19 cellular contexts compared by ENCODE assay signal in genomic region chr11:61706452-61707400, GRCh38. TPM values are rescaled to one million over a fixed set of nuclear protein-coding genes. Genes with fewer than 3 reads are reported as not detected.
A peak's percentile ranks its signal among the peaks of the same experiment; 100 is the strongest.
DNase-seq lines count a peak whose midpoint lies in the region; ATAC-seq, FAIRE-seq and TF ChIP-seq lines count a peak whose summit lies in the region.
"Had no signal": no experiment of that assay in that cellular context is flagged by ENCODE, and none has a peak within 500 bp of the region (broad histone marks: within the 10 kb centered on the region; RNA-seq: fewer than 3 reads in every experiment).

No MANE protein-coding gene starts in this region.

- ATAC-seq in heart right ventricle (peak in 6 of 8 donors; percentile 47 to 87 (median 71)), HG02588 (IDR thresholded peaks at IDR 0.05; ENCODE audit: unreplicated experiment) (no peak), aorta (ENCODE audit: low FRiP score) (no peak)
- ATAC-seq: Panc1 had no signal

- CTCF ChIA-PET in HEK293 (lab: Yijun Ruan, JAX), result no interaction called here

- H3K27me3 Mint-ChIP-seq in nephron (ENCODE audit: low read depth), result peaks cover 16% of the 10 kb centered on the region

- H3K27ac ChIP-seq in HEK293 (ENCODE audit: extremely low read depth, low read depth, low read length), result no peak overlapping the region
- H3K27ac ChIP-seq in colonic mucosa, result peak overlapping the region; percentile 4
- peak overlapping the region in 6 of 10 donors; percentile 1 to 55 (median 18) for H3K27ac ChIP-seq in heart right ventricle
- H3K27ac ChIP-seq in aorta (ENCODE audit: low read depth in 1 of 2, low read length in 2 of 2), result no peak overlapping the region

- intact Hi-C loops in colonic mucosa (cut with DNase I) (no loop called here), heart right ventricle (cut with DNase I) (no loop called here), aorta (cut with DNase I) (no loop called here)

- no peaks in the 10 kb centered on the region for H3K9me3 Mint-ChIP-seq in nephron
- H3K9me3 Mint-ChIP-seq: CD14-positive monocyte had no signal

- no peaks in the 10 kb centered on the region for H3K36me3 Mint-ChIP-seq in nephron (ENCODE audit: low read depth)

- 53 to 69% methylated on average over 27 of the region's 27 CpGs for WGBS in heart right ventricle, 2 donors
- WGBS in aorta, 2 donors, result 85 to 86% methylated on average over 27 of the region's 27 CpGs

- H3K9me3 ChIP-seq in HEK293 (ENCODE audit: control insufficient read depth, insufficient read depth, low read depth, low read length), result no peaks in the 10 kb centered on the region
- no peaks in the 10 kb centered on the region for H3K9me3 ChIP-seq in colonic mucosa
- no peaks in the 10 kb centered on the region for H3K9me3 ChIP-seq in heart right ventricle
- H3K9me3 ChIP-seq in aorta (ENCODE audit: control insufficient read depth, low read length), result no peaks in the 10 kb centered on the region
- H3K9me3 ChIP-seq: HAP-1 had no signal

- DNase-seq in colonic mucosa, result peak; percentile 50
- DNase-seq in heart right ventricle, result peak in 1 of 2 donors; percentile 38
- no peak for DNase-seq in GM19239 (ENCODE audit: insufficient read length, low spot score)
- no peak for DNase-seq in DMS153 treated with DMSO at 0.1 percent for 48 hours (lab: John Stamatoyannopoulos, UW; ENCODE audit: unreplicated experiment)
- no peak for DNase-seq in aorta
- DNase-seq: COR-L47, DMS153, KBM-7, NCI-H1105, NCI-H187 treated with DMSO at 0.1 percent for 48 hours, SHP77 treated with DMSO at 0.1 percent for 48 hours had no signal

- no peaks in the 10 kb centered on the region for H3K36me3 ChIP-seq in HEK293 (ENCODE audit: control insufficient read depth in 2 of 2, insufficient read depth in 1 of 2, low read length in 2 of 2)
- no peaks in the 10 kb centered on the region for H3K36me3 ChIP-seq in colonic mucosa
- no peaks in the 10 kb centered on the region for H3K36me3 ChIP-seq in heart right ventricle
- no peaks in the 10 kb centered on the region for H3K36me3 ChIP-seq in aorta (ENCODE audit: control insufficient read depth in 1 of 2, insufficient read depth in 2 of 2, low read length in 1 of 2)
- H3K36me3 ChIP-seq: HAP-1 had no signal

- peak overlapping the region in 2 of 3 experiments; percentile 20 to 50 for H3K27ac Mint-ChIP-seq in nephron

- peak overlapping the region; percentile 13 to 64 for H3K9ac ChIP-seq in colonic mucosa (ENCODE audit: low read depth in 2 of 2, low read length in 2 of 2)

- H3K4me1 ChIP-seq in HEK293 (ENCODE audit: control insufficient read depth, insufficient read depth, low read length), result no peaks in the 10 kb centered on the region
- H3K4me1 ChIP-seq in colonic mucosa, result peaks cover 8% of the 10 kb centered on the region
- peaks cover 0 to 18% (median 6%) of the 10 kb centered on the region in 9 donors for H3K4me1 ChIP-seq in heart right ventricle
- no peaks in the 10 kb centered on the region for H3K4me1 ChIP-seq in aorta (ENCODE audit: control insufficient read depth in 1 of 2, insufficient read depth in 2 of 2, low read length in 2 of 2)
- H3K4me1 ChIP-seq: HAP-1 had no signal

- no peak for FAIRE-seq in GM19239 (lab: Jason Lieb, UNC)
- FAIRE-seq: A204.1, HTR-8/SVneo had no signal

- no peak for TF ChIP-seq CTCF in HEK293 (tag by site-specific recombination; IDR thresholded peaks at IDR 0.05)
- TF ChIP-seq CTCF in colonic mucosa (IDR thresholded peaks at IDR 0.05), result no peak
- no peak for TF ChIP-seq CTCF in heart right ventricle (IDR thresholded peaks at IDR 0.05)
- no peak for TF ChIP-seq CTCF in nephron (IDR thresholded peaks at IDR 0.05; ENCODE audit: unreplicated experiment in 3 of 3)

- H3K4me3 Mint-ChIP-seq in nephron, result peak overlapping the region in 1 of 3 experiments; percentile 31
- H3K4me3 Mint-ChIP-seq: CD14-positive monocyte had no signal

- peaks cover 18% of the 10 kb centered on the region for H3K4me1 Mint-ChIP-seq in nephron

- POLR2A ChIA-PET in HEK293 (lab: Yijun Ruan, JAX), result no interaction called here

- H3K4me3 ChIP-seq in HEK293 (ENCODE audit: low read depth, low read length), result no peak overlapping the region
- H3K4me3 ChIP-seq in colonic mucosa, result no peak overlapping the region
- no peak overlapping the region for H3K4me3 ChIP-seq in heart right ventricle
- H3K4me3 ChIP-seq in aorta (ENCODE audit: low read length in 2 of 2), result no peak overlapping the region
- H3K4me3 ChIP-seq: HAP-1 had no signal

- H3K27me3 ChIP-seq in colonic mucosa (no peaks in the 10 kb centered on the region), heart right ventricle (no peaks in the 10 kb centered on the region), aorta (ENCODE audit: control insufficient read depth in 1 of 2, insufficient read depth in 2 of 2, low read length in 1 of 2) (no peaks in the 10 kb centered on the region)

TF ChIP-seq in HEK293, 187 proteins besides CTCF, POLR2A, EP300 and RAD21:
- TF ChIP-seq ZIC2 (tag by site-specific recombination; IDR thresholded peaks at IDR 0.05) (peak; percentile 95), FEZF1 (tag by site-specific recombination; IDR thresholded peaks at IDR 0.05) (no peak)

RNA-seq across cellular contexts. Expression of gene DAGLA, which starts 26.5 kb away (rescaled TPM):
- total RNA-seq in colonic mucosa, result 10 to 100 TPM in 1 of 2 donors, 1 to 10 TPM in 1; 7.5 to 12.2 TPM
- total RNA-seq in heart right ventricle, result 1 to 10 TPM; 1.8 to 5.0 (median 3.4) TPM
- polyA plus RNA-seq in heart right ventricle, result 1 to 10 TPM; 1.5 to 1.7 TPM
- 1 to 10 TPM; 1.4 to 3.5 TPM for total RNA-seq in aorta
- polyA plus RNA-seq in aorta, result under 1 TPM; 0.51 to 0.63 TPM

RNA-seq across cellular contexts. Expression of gene MYRF, which starts 45.7 kb away (rescaled TPM):
- total RNA-seq in colonic mucosa, result 10 to 100 TPM in 1 of 2 donors, 1 to 10 TPM in 1; 8.8 to 14.9 TPM
- total RNA-seq in heart right ventricle, result 1 to 10 TPM in 1 of 10 donors, under 1 TPM in 9; 0.13 to 1.2 (median 0.26) TPM
- under 1 TPM; 0.16 to 0.37 TPM for polyA plus RNA-seq in heart right ventricle
- 1 to 10 TPM in 1 of 2 donors, under 1 TPM in 1; 0.23 to 1.1 TPM for total RNA-seq in aorta
- polyA plus RNA-seq in aorta, result 1 to 10 TPM in 1 of 2 donors, under 1 TPM in 1; 0.92 to 2.3 TPM

Comparison
In these comparisons a context has a peak if more than half of its experiments do, and no peak if none do; other contexts are left out.
1. H3K27ac ChIP-seq: peak in colonic mucosa (single experiment) and heart right ventricle (6 of 10); none in HEK293 (single experiment) and aorta (0 of 2).
2. ATAC-seq: peak in heart right ventricle (6 of 8); none in HG02588 (single experiment) and aorta (single experiment).
3. RNA of gene MYRF, which starts 45.7 kb away (total RNA-seq): 8.8 to 14.9 TPM in colonic mucosa; 0.23 to 1.1 TPM in aorta and 0.13 to 1.2 TPM in heart right ventricle; every median in the first group is over 4 times any median in the second.